ENCODE assay signal across 8 cellular contexts in genomic region chr7:67163285-67163684, GRCh38.
DNase-seq lines count a peak whose midpoint lies in the region; ATAC-seq, FAIRE-seq and TF ChIP-seq lines count a peak whose summit lies in the region.
"Not testable (repeated sequence)": the region's sequence is repeated elsewhere in the genome, so short reads cannot be mapped to it uniquely, and the experiment has no call there.

No MANE protein-coding gene starts in this region.

- ATAC-seq in GM19023 (IDR thresholded peaks at IDR 0.05; ENCODE audit: unreplicated experiment) = peak; percentile 86
- peak; percentile 99 for ATAC-seq in HG02610 (IDR thresholded peaks at IDR 0.05; ENCODE audit: unreplicated experiment)
- ATAC-seq in HG03342 (IDR thresholded peaks at IDR 0.05; ENCODE audit: unreplicated experiment) = peak; percentile 97
- not testable (repeated sequence) for ATAC-seq in GM12878
- ATAC-seq in stimulated activated effector memory CD8-positive, alpha-beta T cell treated with anti-CD3 and anti-CD28 coated beads, Interleukin-12 subunit alpha, Interleukin-12 subunit beta, amount 100 ng/mL, for 72 hours = peak; percentile 95

- H3K9me2 ChIP-seq in OCI-LY1 (ENCODE audit: low read depth, low read length) = not testable (repeated sequence)

- H3K4me3 Mint-ChIP-seq in activated CD4-positive, alpha-beta memory T cell treated with anti-CD3 and anti-CD28 coated beads, Interleukin-2, amount 10 ng/mL, durations not matched to agents 7 days and 5 days = not testable (repeated sequence)
- peak overlapping the region; percentile 11 for H3K4me3 Mint-ChIP-seq in stimulated activated effector memory CD8-positive, alpha-beta T cell treated with anti-CD3 and anti-CD28 coated beads, Interleukin-12 subunit alpha, Interleukin-12 subunit beta, amount 100 ng/mL, for 72 hours

- 5% methylated on average over 5 of the region's 5 CpGs for WGBS in GM12878 (ENCODE audit: insufficient coverage, insufficient replicate concordance, low lambda C conversion rate, missing lambda C conversion rate)

- RAD21 ChIA-PET in GM12878 (lab: Charles Lee; ENCODE audit: unreplicated experiment) = not testable (repeated sequence)

- TF ChIP-seq POLR2A in GM12878 (IDR thresholded peaks at IDR 0.05; ENCODE audit: low read depth, low read length) = not testable (repeated sequence)

- peak overlapping the region; percentile 37 for H3K4me2 ChIP-seq in OCI-LY1 (ENCODE audit: low read length)
- not testable (repeated sequence) for H3K4me2 ChIP-seq in GM12878 (ENCODE audit: control insufficient read depth, insufficient read depth)

- H3K9me3 Mint-ChIP-seq in activated CD4-positive, alpha-beta memory T cell treated with anti-CD3 and anti-CD28 coated beads, Interleukin-2, amount 10 ng/mL, durations not matched to agents 7 days and 5 days; stimulated activated effector memory CD8-positive, alpha-beta T cell treated with anti-CD3 and anti-CD28 coated beads, Interleukin-12 subunit alpha, Interleukin-12 subunit beta, amount 100 ng/mL, for 72 hours: not testable (repeated sequence)

- not testable (repeated sequence) for H4K20me1 ChIP-seq in OCI-LY1 (ENCODE audit: insufficient read depth, low read length); GM12878 (ENCODE audit: control insufficient read depth, insufficient read depth)

- H3K4me1 ChIP-seq in OCI-LY1 (ENCODE audit: insufficient read depth, low read length, severe bottlenecking) = peaks cover 13% of the 10 kb centered on the region
- not testable (repeated sequence) for H3K4me1 ChIP-seq in GM12878 (ENCODE audit: control insufficient read depth, insufficient read depth, low read length)

- in situ Hi-C loops in GM12878 (cut with MboI) = not testable (repeated sequence)

- not testable (repeated sequence) for H3K27me3 ChIP-seq in GM06990 (replicated peaks; ENCODE audit: control insufficient read depth, insufficient read depth, low read length); OCI-LY1 (ENCODE audit: insufficient read depth, low read length); GM12878 (replicated peaks in 1 of 2; ENCODE audit: control insufficient read depth in 2 of 2, insufficient read depth in 2 of 2, low read length in 1 of 2)

- intact Hi-C loops in GM12878 (cut with micrococcal nuclease; ENCODE audit: unreplicated experiment) = not testable (repeated sequence)

- not testable (repeated sequence) for H3K4me3 ChIP-seq in GM06990 (replicated peaks; ENCODE audit: low read depth, low read length); OCI-LY1 (ENCODE audit: low read depth, low read length, poor library complexity, severe bottlenecking); GM12878

- peak; percentile 14 for DNase-seq in GM06990 (ENCODE audit: extremely low read depth, insufficient read length)
- peak; percentile 59 for DNase-seq in activated CD4-positive, alpha-beta memory T cell treated with anti-CD3 and anti-CD28 coated beads, Interleukin-2, amount 10 ng/mL, durations not matched to agents 7 days and 5 days
- peak; percentile 20 for DNase-seq in GM12878 (ENCODE audit: low read depth, low spot score)
- peak in 1 of 2 donors; percentile 66 for DNase-seq in stimulated activated effector memory CD8-positive, alpha-beta T cell treated with anti-CD3 and anti-CD28 coated beads, Interleukin-12 subunit alpha, Interleukin-12 subunit beta, amount 100 ng/mL, for 72 hours (ENCODE audit: low spot score in 2 of 2)

- H3K36me3 Mint-ChIP-seq in activated CD4-positive, alpha-beta memory T cell treated with anti-CD3 and anti-CD28 coated beads, Interleukin-2, amount 10 ng/mL, durations not matched to agents 7 days and 5 days (ENCODE audit: low read depth); stimulated activated effector memory CD8-positive, alpha-beta T cell treated with anti-CD3 and anti-CD28 coated beads, Interleukin-12 subunit alpha, Interleukin-12 subunit beta, amount 100 ng/mL, for 72 hours: not testable (repeated sequence)

- H3K27ac Mint-ChIP-seq in activated CD4-positive, alpha-beta memory T cell treated with anti-CD3 and anti-CD28 coated beads, Interleukin-2, amount 10 ng/mL, durations not matched to agents 7 days and 5 days = peak overlapping the region; percentile 62
- H3K27ac Mint-ChIP-seq in stimulated activated effector memory CD8-positive, alpha-beta T cell treated with anti-CD3 and anti-CD28 coated beads, Interleukin-12 subunit alpha, Interleukin-12 subunit beta, amount 100 ng/mL, for 72 hours = peak overlapping the region; percentile 12

- H3K27me3 Mint-ChIP-seq in activated CD4-positive, alpha-beta memory T cell treated with anti-CD3 and anti-CD28 coated beads, Interleukin-2, amount 10 ng/mL, durations not matched to agents 7 days and 5 days = not testable (repeated sequence)

- FAIRE-seq in GM12878 (lab: Jason Lieb, UNC) = peak; percentile 35

- BruUV-seq in GM12878 (replicated peaks; lab: Mats Ljungman, UMichigan) = not testable (repeated sequence)

- SMC1A ChIA-PET in GM12878 (lab: Charles Lee; ENCODE audit: uncharacterized antibody, unreplicated experiment) = not testable (repeated sequence)

- POLR2A ChIA-PET in activated CD4-positive, alpha-beta memory T cell treated with anti-CD3 and anti-CD28 coated beads, Interleukin-2, amount 10 ng/mL, durations not matched to agents 7 days and 5 days (lab: Charles Lee); GM12878 (lab: Charles Lee): not testable (repeated sequence)

- H3K36me3 ChIP-seq in GM06990 (ENCODE audit: control insufficient read depth, insufficient read depth, low read length); OCI-LY1 (ENCODE audit: insufficient read depth, low read length); GM12878 (ENCODE audit: control insufficient read depth in 2 of 2, insufficient read depth in 2 of 2, low read length in 1 of 2): not testable (repeated sequence)

- not testable (repeated sequence) for H3F3A ChIP-seq in OCI-LY1 (ENCODE audit: insufficient read depth, low read length)

- not testable (repeated sequence) for TF ChIP-seq CTCF in GM06990 (IDR thresholded peaks at IDR 0.05; ENCODE audit: insufficient read depth, low read length, poor library complexity, severe bottlenecking); OCI-LY1 (IDR thresholded peaks at IDR 0.05; ENCODE audit: low read length); GM12878 (IDR thresholded peaks at IDR 0.05 in 2 of 3, conservative IDR thresholded peaks at IDR 0.05 in 1 of 3; ENCODE audit: control insufficient read depth in 2 of 3, extremely low read depth in 1 of 3, insufficient read depth in 1 of 3, low read depth in 3 of 3, low read length in 3 of 3)

- CTCF ChIA-PET in activated CD4-positive, alpha-beta memory T cell treated with anti-CD3 and anti-CD28 coated beads, Interleukin-2, amount 10 ng/mL, durations not matched to agents 7 days and 5 days (lab: Charles Lee); GM12878 (lab: Yijun Ruan, JAX): not testable (repeated sequence)

- not testable (repeated sequence) for H3K9ac ChIP-seq in OCI-LY1 (ENCODE audit: low read length); GM12878 (ENCODE audit: control insufficient read depth, insufficient read depth, low read length)

- H3K27ac ChIP-seq in OCI-LY1 (ENCODE audit: low read depth, low read length, poor library complexity, severe bottlenecking); GM12878 (ENCODE audit: control insufficient read depth, insufficient read depth): not testable (repeated sequence)

- TF ChIP-seq EP300 in GM12878 (IDR thresholded peaks at IDR 0.05; ENCODE audit: borderline replicate concordance in 1 of 2, control insufficient read depth in 1 of 2, low read depth in 2 of 2, low read length in 2 of 2) = not testable (repeated sequence)

- not testable (repeated sequence) for H3K9me3 ChIP-seq in OCI-LY1 (ENCODE audit: low read length); GM12878 (replicated peaks; ENCODE audit: control insufficient read depth, insufficient read depth, low read length)

- H3K79me2 ChIP-seq in OCI-LY1 (ENCODE audit: insufficient read depth, low read length); GM12878 (ENCODE audit: control insufficient read depth, insufficient read depth, low read length): not testable (repeated sequence)

- peaks cover 18% of the 10 kb centered on the region for H3K4me1 Mint-ChIP-seq in activated CD4-positive, alpha-beta memory T cell treated with anti-CD3 and anti-CD28 coated beads, Interleukin-2, amount 10 ng/mL, durations not matched to agents 7 days and 5 days
- peaks cover 11% of the 10 kb centered on the region for H3K4me1 Mint-ChIP-seq in stimulated activated effector memory CD8-positive, alpha-beta T cell treated with anti-CD3 and anti-CD28 coated beads, Interleukin-12 subunit alpha, Interleukin-12 subunit beta, amount 100 ng/mL, for 72 hours

- not testable (repeated sequence) for TF ChIP-seq RAD21 in GM12878 (IDR thresholded peaks at IDR 0.05; ENCODE audit: insufficient read depth, low read depth, low read length)

- not testable (repeated sequence) for H2AFZ ChIP-seq in OCI-LY1 (ENCODE audit: low read length); GM12878 (ENCODE audit: control insufficient read depth, low read depth, low read length)

TF ChIP-seq in GM12878, 131 proteins besides CTCF, POLR2A, EP300 and RAD21:
- TF ChIP-seq RUNX3 (IDR thresholded peaks at IDR 0.05; ENCODE audit: low read length) = peak; percentile 33; the same call in 1 of the 2 replicates
